8 cellular contexts compared by ENCODE assay signal in genomic region chr19:15555759-15556633, GRCh38. TPM values are rescaled to one million over a fixed set of nuclear protein-coding genes. Genes with fewer than 3 reads are reported as not detected.
A peak's percentile ranks its signal among the peaks of the same experiment; 100 is the strongest.
DNase-seq lines count a peak whose midpoint lies in the region; FAIRE-seq and TF ChIP-seq lines count a peak whose summit lies in the region.

No MANE protein-coding gene starts in this region.

- intact Hi-C loops in dorsolateral prefrontal cortex (cut with DNase I) (loop anchor here (1.0 to 10.0 kb wide), 8 partner anchors 101 to 464 kb away; partner anchors contain the start of gene AKAP8 (in 1 of the 2)), lower leg skin (cut with DNase I; ENCODE audit: low total_unique reads) (loop anchor here (2.0 to 10.0 kb wide), 4 partner anchors 81 to 464 kb away; partner anchors contain the start of gene PGLYRP2)

- DNase-seq in AG20443 (ENCODE audit: low spot score) (peak; percentile 95), GM19239 (ENCODE audit: insufficient read length, low spot score) (peak; percentile 92), HK-2 (ENCODE audit: unreplicated experiment) (peak; percentile 96), NCI-H82 treated with DMSO at 0.1 percent for 48 hours (lab: John Stamatoyannopoulos, UW; ENCODE audit: unreplicated experiment) (peak; percentile 88), dorsolateral prefrontal cortex (peak; percentile 54 to 86 (median 78)), lower leg skin (ENCODE audit: low spot score in 2 of 2) (peak; percentile 86 to 99)
- DNase-seq in activated CD4-positive, alpha-beta T cell treated with anti-CD3 and anti-CD28 coated beads, Interleukin-2, amount 50 U/mL, for 4 hours = peak; percentile 96 to 98
- DNase-seq in stimulated activated CD4-positive, alpha-beta T cell treated with anti-CD3 and anti-CD28 coated beads, Interleukin-4, amount 100 ng/mL, for 4 hours = peak; percentile 93 to 98

- peak; percentile 93 for FAIRE-seq in GM19239 (lab: Jason Lieb, UNC)

- TF ChIP-seq CTCF in dorsolateral prefrontal cortex (IDR thresholded peaks at IDR 0.05 in 54 of 56, conservative IDR thresholded peaks at IDR 0.05 in 2 of 56; ENCODE audit: low read depth in 1 of 56, partially characterized antibody in 56 of 56) = peak; percentile 70 to 93 (median 81)
- TF ChIP-seq CTCF in lower leg skin (IDR thresholded peaks at IDR 0.05) = peak in 2 of 3 donors; percentile 3 to 51

- no peak overlapping the region for H3K27ac ChIP-seq in dorsolateral prefrontal cortex

- H3K27me3 ChIP-seq in dorsolateral prefrontal cortex = peaks cover 0 to 55% (median 7%) of the 10 kb centered on the region in 45 donors

- WGBS in lower leg skin, 2 donors = 1% methylated on average over 49 of the region's 49 CpGs

- TF ChIP-seq POLR2A in lower leg skin (IDR thresholded peaks at IDR 0.05) = no peak

- peak overlapping the region in 55 of 59 donors; percentile 0 to 58 (median 39) for H3K4me3 ChIP-seq in dorsolateral prefrontal cortex
- no peak overlapping the region for H3K4me3 ChIP-seq in lower leg skin (ENCODE audit: low read depth, poor library complexity, severe bottlenecking)

RNA-seq across cellular contexts. Expression of gene CYP4F22, which starts 47.7 kb away (rescaled TPM):
- total RNA-seq in dorsolateral prefrontal cortex = under 1 TPM in 1 of 120 experiments, not detected in 119; 0.29 TPM
- total RNA-seq in lower leg skin = 100 to 1,000 TPM in 1 of 4 donors, 10 to 100 TPM in 3; 65.3 to 119 (median 96.1) TPM

RNA-seq across cellular contexts. Expression of gene CYP4F8, which starts 59.0 kb away (rescaled TPM):
- under 1 TPM in 2 of 120 experiments, not detected in 118; 0.13 to 0.19 TPM for total RNA-seq in dorsolateral prefrontal cortex
- total RNA-seq in lower leg skin = 10 to 100 TPM in 2 of 4 donors, 1 to 10 TPM in 2; 4.6 to 16.4 (median 9.1) TPM

Comparison
In these comparisons a context has a peak if more than half of its experiments do, and no peak if none do; other contexts are left out.
1. RNA of gene CYP4F22, which starts 47.7 kb away (total RNA-seq): 65.3 to 119 TPM in lower leg skin; 0.29 TPM in dorsolateral prefrontal cortex; every median in the first group is over 10 times any median in the second.
2. Peak in every context shown above with its lines, with median percentiles within 50 percentile points of each other: DNase-seq.